Comparison of ENCODE assay signal across 1 cellular context in genomic region chrX:154411322-154411980, GRCh38.
TF ChIP-seq lines count a peak whose summit lies in the region.

TAFAZZIN (plus strand) TSS chrX:154411539; CDS start chrX:154411844, 305 bp downstream.

TF ChIP-seq in HEK293, 187 proteins besides CTCF, POLR2A, EP300 and RAD21 (continued from another document):
- peak; percentile 26 for TF ChIP-seq SP2 (tag by site-specific recombination; IDR thresholded peaks at IDR 0.05)
- TF ChIP-seq MYNN (tag by site-specific recombination; IDR thresholded peaks at IDR 0.05; ENCODE audit: borderline replicate concordance): no peak
- TF ChIP-seq SP7 (tag by site-specific recombination; IDR thresholded peaks at IDR 0.05): peak; percentile 68
- TF ChIP-seq ZBTB26 (tag by site-specific recombination; optimal IDR thresholded peaks at IDR 0.05): peak; percentile 80
- TF ChIP-seq KLF7 (tag by site-specific recombination; IDR thresholded peaks at IDR 0.05; ENCODE audit: borderline replicate concordance): 0 out of 2 replicates have a peak, but pooled peaks have one; percentile 16
- peak; percentile 75; the same call in 1 of the 2 replicates for TF ChIP-seq HIC1 (tag by site-specific recombination; IDR thresholded peaks at IDR 0.05)
- TF ChIP-seq ZSCAN23 (tag by site-specific recombination; IDR thresholded peaks at IDR 0.05): no peak
- 0 out of 2 replicates have a peak, but pooled peaks have one; percentile 40 for TF ChIP-seq ZNF2 (tag by site-specific recombination; IDR thresholded peaks at IDR 0.05)
- TF ChIP-seq FEZF1 (tag by site-specific recombination; IDR thresholded peaks at IDR 0.05): peak; percentile 90
- TF ChIP-seq ZNF843 (tag by site-specific recombination; IDR thresholded peaks at IDR 0.05): 0 out of 2 replicates have a peak, but pooled peaks have one; percentile 46
- peak; percentile 77 for TF ChIP-seq YY2 (tag by site-specific recombination; IDR thresholded peaks at IDR 0.05)
- no peak for TF ChIP-seq ATF2 (tag by site-specific recombination; IDR thresholded peaks at IDR 0.05; ENCODE audit: low read depth)
- TF ChIP-seq SCRT2 (tag by site-specific recombination; IDR thresholded peaks at IDR 0.05): 0 out of 2 replicates have a peak, but pooled peaks have one; percentile 12
- peak; percentile 18; the same call in 1 of the 2 replicates for TF ChIP-seq BCL11B (tag by site-specific recombination; IDR thresholded peaks at IDR 0.05; ENCODE audit: low read depth)
- TF ChIP-seq ZSCAN30 (tag by site-specific recombination; IDR thresholded peaks at IDR 0.05): peak; percentile 21; the same call in 1 of the 2 replicates
- peak; percentile 58 for TF ChIP-seq ZNF449 (tag by site-specific recombination; IDR thresholded peaks at IDR 0.05)
- no peak for TF ChIP-seq OSR2 (tag by site-specific recombination; IDR thresholded peaks at IDR 0.05)
- TF ChIP-seq ZFP69B (tag by site-specific recombination; IDR thresholded peaks at IDR 0.05): peak; percentile 55; the same call in 1 of the 2 replicates
- TF ChIP-seq ZNF354C (tag by site-specific recombination; IDR thresholded peaks at IDR 0.05; ENCODE audit: borderline replicate concordance, low read depth): no peak
- peak; percentile 81 for TF ChIP-seq ZBTB10 (tag by site-specific recombination; IDR thresholded peaks at IDR 0.05)
- 0 out of 2 replicates have a peak, but pooled peaks have one; percentile 50 for TF ChIP-seq ZNF501 (tag by site-specific recombination; IDR thresholded peaks at IDR 0.05)
- TF ChIP-seq ZNF660 (tag by site-specific recombination; IDR thresholded peaks at IDR 0.05): 0 out of 2 replicates have a peak, but pooled peaks have one; percentile 47
